Comparison of ENCODE assay signal across 22 cellular contexts in genomic region chr2:100274566-100275199, GRCh38. TPM values are rescaled to one million over a fixed set of nuclear protein-coding genes. Genes with fewer than 3 reads are reported as not detected.
DNase-seq lines count a peak whose midpoint lies in the region; ATAC-seq and TF ChIP-seq lines count a peak whose summit lies in the region.
"Had no signal": no experiment of that assay in that cellular context is flagged by ENCODE, and none has a peak within 500 bp of the region (broad histone marks: within the 10 kb centered on the region; RNA-seq: fewer than 3 reads in every experiment).

No MANE protein-coding gene starts in this region.

- peaks cover 5% of the 10 kb centered on the region for H3K9me3 ChIP-seq in mesenchymal stem cell (ENCODE audit: control insufficient read depth, low read length)
- H3K9me3 ChIP-seq: BLaER1 treated with 17β-estradiol and CSF1 and Interleukin-3, amounts not matched to agents 10 nM and 100 nM; SJSA1 had no signal

- H3K18ac ChIP-seq in mesenchymal stem cell (ENCODE audit: low read depth in 1 of 2, low read length in 2 of 2) = no peak overlapping the region

- no peak for TF ChIP-seq CTCF in GM23338 (conservative IDR thresholded peaks at IDR 0.05; ENCODE audit: low read depth in 2 of 2)

- H3K27me3 Mint-ChIP-seq in GM23338 (ENCODE audit: insufficient read depth, low read depth, poor library complexity) = peaks cover 7% of the 10 kb centered on the region
- H3K27me3 Mint-ChIP-seq in activated CD4-positive, alpha-beta T cell treated with anti-CD3 and anti-CD28 coated beads, Interleukin-2, amount 10 ng/mL, durations not matched to agents 7 days and 5 days = no peaks in the 10 kb centered on the region

- no peaks in the 10 kb centered on the region for H3K36me3 Mint-ChIP-seq in GM23338 (ENCODE audit: low read depth)
- no peaks in the 10 kb centered on the region for H3K36me3 Mint-ChIP-seq in activated CD4-positive, alpha-beta T cell treated with anti-CD3 and anti-CD28 coated beads, Interleukin-2, amount 10 ng/mL, durations not matched to agents 7 days and 5 days (ENCODE audit: low read depth)
- H3K36me3 Mint-ChIP-seq: CD4-positive, alpha-beta memory T cell had no signal

- H3K4me3 ChIP-seq in GM23338 = no peak overlapping the region
- H3K4me3 ChIP-seq in mesenchymal stem cell (ENCODE audit: insufficient read depth in 1 of 2, low read depth in 1 of 2, low read length in 2 of 2) = no peak overlapping the region
- H3K4me3 ChIP-seq: BLaER1 treated with 17β-estradiol and CSF1 and Interleukin-3, amounts not matched to agents 10 nM and 100 nM; GM23248; SJSA1 had no signal

- no peak overlapping the region for H4K8ac ChIP-seq in mesenchymal stem cell (ENCODE audit: low read length)

- CTCF ChIA-PET in activated CD4-positive, alpha-beta T cell treated with anti-CD3 and anti-CD28 coated beads, Interleukin-2, amount 10 ng/mL, durations not matched to agents 7 days and 5 days (lab: Charles Lee) = interaction anchor here (1.0 to 1.3 kb wide), 4 partner anchors 9 to 13 kb away, joined by 3 to 4 read pairs (median 3); no protein-coding TSS in a partner anchor

- no peak overlapping the region for H2BK12ac ChIP-seq in mesenchymal stem cell (ENCODE audit: low read length in 2 of 2)

- no peak overlapping the region for H3K4me3 Mint-ChIP-seq in GM23338
- H3K4me3 Mint-ChIP-seq in activated CD4-positive, alpha-beta T cell treated with anti-CD3 and anti-CD28 coated beads, Interleukin-2, amount 10 ng/mL, durations not matched to agents 7 days and 5 days = no peak overlapping the region
- H3K4me3 Mint-ChIP-seq: CD4-positive, alpha-beta memory T cell had no signal

- no peaks in the 10 kb centered on the region for H3K79me1 ChIP-seq in mesenchymal stem cell (replicated peaks; ENCODE audit: low read length, poor library complexity, severe bottlenecking)

- WGBS in mesenchymal stem cell = 94% methylated on average over 16 of the region's 17 CpGs

- H2BK15ac ChIP-seq in mesenchymal stem cell (ENCODE audit: low read depth, poor library complexity, severe bottlenecking) = no peak overlapping the region

- no peak for DNase-seq in GM23338 (ENCODE audit: low spot score)
- DNase-seq in caudate nucleus (lab: John Stamatoyannopoulos, UW) = no peak
- no peak for DNase-seq in mesenchymal stem cell
- DNase-seq in ureter (ENCODE audit: low spot score) = peak; percentile 15
- DNase-seq in activated CD4-positive, alpha-beta T cell treated with anti-CD3 and anti-CD28 coated beads, Interleukin-2, amount 10 ng/mL, durations not matched to agents 7 days and 5 days = no peak
- no peak for DNase-seq in activated gamma-delta T cell treated with Interleukin-2 at 50 U/mL for 16 hours
- no peak for DNase-seq in activated CD4-positive, CD25-positive, alpha-beta regulatory T cell treated with anti-CD3 and anti-CD28 coated beads, Interleukin-2, amount 50 U/mL, for 72 hours
- DNase-seq: 8988T; Calu3; CD4-positive, alpha-beta memory T cell; GM23248; Kasumi-1; NCI-H1694; NCI-H2081; NCI-H2171; NCI-H82; OCI-M1 had no signal

- H3K9me3 Mint-ChIP-seq in GM23338 = peaks cover 6% of the 10 kb centered on the region
- H3K9me3 Mint-ChIP-seq in activated CD4-positive, alpha-beta T cell treated with anti-CD3 and anti-CD28 coated beads, Interleukin-2, amount 10 ng/mL, durations not matched to agents 7 days and 5 days = no peaks in the 10 kb centered on the region

- no peaks in the 10 kb centered on the region for H3K4me1 Mint-ChIP-seq in GM23338
- H3K4me1 Mint-ChIP-seq in activated CD4-positive, alpha-beta T cell treated with anti-CD3 and anti-CD28 coated beads, Interleukin-2, amount 10 ng/mL, durations not matched to agents 7 days and 5 days = peaks cover 10% of the 10 kb centered on the region

- H2AK5ac ChIP-seq in mesenchymal stem cell (ENCODE audit: low read length, severe bottlenecking) = no peak overlapping the region

- POLR2A ChIA-PET in activated CD4-positive, alpha-beta T cell treated with anti-CD3 and anti-CD28 coated beads, Interleukin-2, amount 10 ng/mL, durations not matched to agents 7 days and 5 days (lab: Charles Lee) = no interaction called here

- H2AFZ ChIP-seq in GM23338 (no peak overlapping the region; the same call in 1 of the 2 replicates), mesenchymal stem cell (ENCODE audit: low read depth, low read length) (no peak overlapping the region)
- H2AFZ ChIP-seq: GM23248 had no signal

- H3K79me2 ChIP-seq in GM23338 (replicated peaks; ENCODE audit: insufficient read depth) = no peaks in the 10 kb centered on the region

- no peaks in the 10 kb centered on the region for H3K36me3 ChIP-seq in GM23338 (ENCODE audit: insufficient read depth)
- peaks cover 0 to 3% of the 10 kb centered on the region in 2 experiments for H3K36me3 ChIP-seq in mesenchymal stem cell (ENCODE audit: control insufficient read depth in 1 of 2, insufficient read depth in 2 of 2, low read depth in 1 of 2, low read length in 2 of 2)
- H3K36me3 ChIP-seq: BLaER1 treated with 17β-estradiol and CSF1 and Interleukin-3, amounts not matched to agents 10 nM and 100 nM; SJSA1 had no signal

- H3K9me2 ChIP-seq in GM23338 (ENCODE audit: insufficient read depth) = peaks cover 7% of the 10 kb centered on the region; the same call in 1 of the 2 replicates

- H3K4ac ChIP-seq in mesenchymal stem cell (ENCODE audit: low read depth in 1 of 2, low read length in 2 of 2) = no peak overlapping the region

- H3K27me3 ChIP-seq in GM23338 (ENCODE audit: insufficient read depth) (no peaks in the 10 kb centered on the region), mesenchymal stem cell (ENCODE audit: control insufficient read depth in 1 of 2, insufficient read depth in 1 of 2, low read length in 2 of 2) (peaks cover 0 to 10% of the 10 kb centered on the region in 2 experiments)
- H3K27me3 ChIP-seq: BLaER1 treated with 17β-estradiol and CSF1 and Interleukin-3, amounts not matched to agents 10 nM and 100 nM; SJSA1 had no signal

- H2BK120ac ChIP-seq in mesenchymal stem cell (ENCODE audit: low read depth, low read length) = no peak overlapping the region

- ATAC-seq in GM23338 = peak; percentile 22; the same call in 1 of the 3 replicates
- ATAC-seq: HCT116, Right ventricle myocardium inferior had no signal

- no peak overlapping the region for H3K9ac ChIP-seq in mesenchymal stem cell (ENCODE audit: low read length)
- H3K9ac ChIP-seq: BLaER1 treated with 17β-estradiol and CSF1 and Interleukin-3, amounts not matched to agents 10 nM and 100 nM; GM23248 had no signal

- H3K14ac ChIP-seq in mesenchymal stem cell (ENCODE audit: low read length in 2 of 2) = no peak overlapping the region

- H3K4me1 ChIP-seq in GM23338 (ENCODE audit: insufficient read depth) (no peaks in the 10 kb centered on the region; the same call in 1 of the 2 replicates), mesenchymal stem cell (ENCODE audit: control insufficient read depth, insufficient read depth, low read depth, low read length) (peaks cover 4% of the 10 kb centered on the region)
- H3K4me1 ChIP-seq: SJSA1 had no signal

- no peak overlapping the region for H3K27ac Mint-ChIP-seq in GM23338
- H3K27ac Mint-ChIP-seq in activated CD4-positive, alpha-beta T cell treated with anti-CD3 and anti-CD28 coated beads, Interleukin-2, amount 10 ng/mL, durations not matched to agents 7 days and 5 days = no peak overlapping the region

- H3K23ac ChIP-seq in mesenchymal stem cell (ENCODE audit: low read length in 2 of 2) = no peak overlapping the region

- H3K27ac ChIP-seq in GM23338 (ENCODE audit: low read depth) = no peak overlapping the region
- H3K27ac ChIP-seq in caudate nucleus (ENCODE audit: low read depth, low read length) = peak overlapping the region; percentile 36
- H3K27ac ChIP-seq in mesenchymal stem cell (ENCODE audit: low read length, poor library complexity, severe bottlenecking) = no peak overlapping the region
- H3K27ac ChIP-seq: BLaER1 treated with 17β-estradiol and CSF1 and Interleukin-3, amounts not matched to agents 10 nM and 100 nM; GM23248; SJSA1 had no signal

- no peak overlapping the region for H2BK5ac ChIP-seq in mesenchymal stem cell (ENCODE audit: low read depth, low read length, poor library complexity, severe bottlenecking)

- no peaks in the 10 kb centered on the region for H3F3A ChIP-seq in GM23338 (replicated peaks; ENCODE audit: low read depth)

- no peaks in the 10 kb centered on the region for H4K20me1 ChIP-seq in GM23338 (replicated peaks; ENCODE audit: insufficient read depth)
- H4K20me1 ChIP-seq: BLaER1 treated with 17β-estradiol and CSF1 and Interleukin-3, amounts not matched to agents 10 nM and 100 nM had no signal

- H3K4me2 ChIP-seq in GM23338 (no peak overlapping the region), mesenchymal stem cell (ENCODE audit: low read length, poor library complexity, severe bottlenecking) (no peak overlapping the region)
- H3K4me2 ChIP-seq: BLaER1 treated with 17β-estradiol and CSF1 and Interleukin-3, amounts not matched to agents 10 nM and 100 nM had no signal

- H4K91ac ChIP-seq in mesenchymal stem cell (ENCODE audit: low read length) = peak overlapping the region; percentile 54

TF ChIP-seq in GM23338, 12 proteins besides CTCF, POLR2A, EP300 and RAD21 (continues in another document):
- TF ChIP-seq CREB1 (CRISPR knock-in tag; IDR thresholded peaks at IDR 0.05; ENCODE audit: low read depth) (no peak), EZH2phosphoT487 (IDR thresholded peaks at IDR 0.05; ENCODE audit: unreplicated experiment) (no peak)

RNA-seq across cellular contexts. Expression of gene LONRF2, which starts 47.6 kb away (rescaled TPM):
- total RNA-seq in GM23338 (2014; rRNA removed; shearing (Covaris generic)) = 0.24 and 0.35 TPM in 2 replicates
- polyA plus RNA-seq in GM23338 (2016; fragmentation: Nextera tagmentation; extraction: Ambion mirVana) = 0.03 and 0.05 TPM in 2 replicates
- 0.06 TPM for polyA plus RNA-seq in mesenchymal stem cell (2013, experiment 1 of 2)
- polyA plus RNA-seq in mesenchymal stem cell (2013, experiment 2 of 2) = 0.04 TPM
- total RNA-seq in ureter = 3.6 TPM
- under 1 TPM; 0.02 TPM for total RNA-seq in activated CD4-positive, alpha-beta T cell treated with anti-CD3 and anti-CD28 coated beads, Interleukin-2, amount 10 ng/mL, durations not matched to agents 7 days and 5 days
- total RNA-seq: MCF 10A, SJSA1 had no signal
- polyA plus RNA-seq: GM23248 had no signal
